ENCODE assay signal across 16 cellular contexts in the genomic region with DNA sequence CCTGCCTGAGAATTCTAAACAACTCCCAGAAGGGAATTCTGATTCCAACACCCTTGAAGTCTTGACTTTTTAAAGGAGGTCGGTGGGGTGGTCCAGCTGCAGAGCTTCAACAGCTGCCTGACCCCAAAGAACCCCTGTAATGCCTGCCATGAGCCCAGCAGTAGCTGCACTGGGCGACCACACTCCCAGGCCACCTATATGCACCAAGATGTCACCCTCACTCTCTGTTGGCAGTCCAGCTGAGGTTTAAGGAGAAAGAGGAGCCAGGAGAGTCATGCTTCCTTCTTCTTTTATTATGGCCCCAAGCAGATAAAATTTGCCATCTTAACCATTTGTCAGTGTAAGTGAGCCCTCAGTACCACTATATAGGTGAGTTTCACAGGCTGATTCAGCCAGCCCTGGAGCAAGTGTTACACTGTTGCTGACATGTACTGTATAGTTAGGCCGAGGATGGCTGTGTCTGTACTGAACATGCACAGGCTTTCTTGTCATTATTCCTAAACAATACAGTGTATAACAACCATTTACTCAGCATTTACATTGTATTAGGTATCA. TPM values are rescaled to one million over a fixed set of nuclear protein-coding genes. Genes with fewer than 3 reads are reported as not detected.
DNase-seq lines count a peak whose midpoint lies in the region; ATAC-seq and TF ChIP-seq lines count a peak whose summit lies in the region.
"Had no signal": no experiment of that assay in that cellular context is flagged by ENCODE, and none has a peak within 500 bp of the region (broad histone marks: within the 10 kb centered on the region; RNA-seq: fewer than 3 reads in every experiment).

No MANE protein-coding gene starts in this region.

- peak overlapping the region; percentile 69 for H3K27ac ChIP-seq in stomach smooth muscle (ENCODE audit: low read length)

- H3K9me3 ChIP-seq in stomach smooth muscle (ENCODE audit: control insufficient read depth in 2 of 2, low read length in 2 of 2), result no peaks in the 10 kb centered on the region

- peaks cover 15% of the 10 kb centered on the region for H3K4me1 Mint-ChIP-seq in activated CD8-positive, alpha-beta T cell treated with anti-CD3 and anti-CD28 coated beads for 36 hours (ENCODE audit: low read depth)
- H3K4me1 Mint-ChIP-seq in activated CD8-positive, alpha-beta T cell treated with anti-CD3 and anti-CD28 coated beads, Interleukin-2, amount 10 ng/mL, durations not matched to agents 7 days and 5 days (ENCODE audit: low read depth), result peaks cover 15% of the 10 kb centered on the region
- peaks cover 15 to 30% (median 19%) of the 10 kb centered on the region in 4 donors for H3K4me1 Mint-ChIP-seq in naive thymus-derived CD8-positive, alpha-beta T cell

- POLR2A ChIA-PET in activated CD8-positive, alpha-beta T cell treated with anti-CD3 and anti-CD28 coated beads for 36 hours (lab: Charles Lee), result no interaction called here
- POLR2A ChIA-PET in activated CD8-positive, alpha-beta T cell treated with anti-CD3 and anti-CD28 coated beads, Interleukin-2, amount 10 ng/mL, durations not matched to agents 7 days and 5 days (lab: Charles Lee), result no interaction called here
- POLR2A ChIA-PET in naive thymus-derived CD8-positive, alpha-beta T cell (lab: Charles Lee), result no interaction called here

- no peak overlapping the region for H3K4me3 ChIP-seq in stomach smooth muscle (ENCODE audit: low read length in 2 of 2)
- H3K4me3 ChIP-seq: coronary artery had no signal

- no peak overlapping the region for H3K4me3 Mint-ChIP-seq in activated CD8-positive, alpha-beta T cell treated with anti-CD3 and anti-CD28 coated beads for 36 hours
- no peak overlapping the region for H3K4me3 Mint-ChIP-seq in activated CD8-positive, alpha-beta T cell treated with anti-CD3 and anti-CD28 coated beads, Interleukin-2, amount 10 ng/mL, durations not matched to agents 7 days and 5 days
- peak overlapping the region in 3 of 10 donors; percentile 49 to 80 (median 60) for H3K4me3 Mint-ChIP-seq in naive thymus-derived CD8-positive, alpha-beta T cell
- H3K4me3 Mint-ChIP-seq: activated CD4-positive, alpha-beta memory T cell treated with anti-CD3 and anti-CD28 coated beads, Interleukin-2, amount 10 ng/mL, durations not matched to agents 7 days and 5 days had no signal

- no peaks in the 10 kb centered on the region for H3K9me3 Mint-ChIP-seq in activated CD8-positive, alpha-beta T cell treated with anti-CD3 and anti-CD28 coated beads for 36 hours
- H3K9me3 Mint-ChIP-seq in activated CD8-positive, alpha-beta T cell treated with anti-CD3 and anti-CD28 coated beads, Interleukin-2, amount 10 ng/mL, durations not matched to agents 7 days and 5 days (ENCODE audit: insufficient read depth), result no peaks in the 10 kb centered on the region
- H3K9me3 Mint-ChIP-seq in naive thymus-derived CD8-positive, alpha-beta T cell, result no peaks in the 10 kb centered on the region
- H3K9me3 Mint-ChIP-seq: activated CD4-positive, alpha-beta memory T cell treated with anti-CD3 and anti-CD28 coated beads, Interleukin-2, amount 10 ng/mL, durations not matched to agents 7 days and 5 days; CD4-positive, CD25-positive, alpha-beta regulatory T cell had no signal

- CTCF ChIA-PET in activated CD8-positive, alpha-beta T cell treated with anti-CD3 and anti-CD28 coated beads for 36 hours (lab: Charles Lee), result interaction anchor here (0.9 to 1.6 kb wide), 2 partner anchors 15 to 53 kb away, joined by 4 read pairs; no protein-coding TSS in a partner anchor
- CTCF ChIA-PET in activated CD8-positive, alpha-beta T cell treated with anti-CD3 and anti-CD28 coated beads, Interleukin-2, amount 10 ng/mL, durations not matched to agents 7 days and 5 days (lab: Charles Lee), result interaction anchor here (1.2 kb wide), 1 partner anchor 15 kb away, joined by 9 read pairs; no protein-coding TSS in a partner anchor

- peaks cover 22% of the 10 kb centered on the region for H3K36me3 Mint-ChIP-seq in activated CD8-positive, alpha-beta T cell treated with anti-CD3 and anti-CD28 coated beads for 36 hours (ENCODE audit: low read depth)
- peaks cover 23% of the 10 kb centered on the region for H3K36me3 Mint-ChIP-seq in activated CD8-positive, alpha-beta T cell treated with anti-CD3 and anti-CD28 coated beads, Interleukin-2, amount 10 ng/mL, durations not matched to agents 7 days and 5 days (ENCODE audit: low read depth)
- H3K36me3 Mint-ChIP-seq in naive thymus-derived CD8-positive, alpha-beta T cell, result peaks cover 5 to 54% (median 10%) of the 10 kb centered on the region in 3 donors

- H3K27me3 ChIP-seq in stomach smooth muscle (ENCODE audit: control insufficient read depth in 1 of 2, insufficient read depth in 2 of 2, low read length in 2 of 2), result no peaks in the 10 kb centered on the region

- ATAC-seq in activated CD8-positive, alpha-beta T cell treated with anti-CD3 and anti-CD28 coated beads for 36 hours, result peak; percentile 37
- ATAC-seq in activated CD8-positive, alpha-beta T cell treated with anti-CD3 and anti-CD28 coated beads, Interleukin-2, amount 10 ng/mL, durations not matched to agents 7 days and 5 days, result no peak
- ATAC-seq in esophagus mucosa, result peak; percentile 35
- ATAC-seq in naive thymus-derived CD8-positive, alpha-beta T cell, result peak in 1 of 2 donors; percentile 21
- ATAC-seq in HG03342 (IDR thresholded peaks at IDR 0.05; ENCODE audit: unreplicated experiment), result no peak

- TF ChIP-seq CTCF in activated CD8-positive, alpha-beta T cell treated with anti-CD3 and anti-CD28 coated beads for 36 hours (IDR thresholded peaks at IDR 0.05), result no peak

- no peaks in the 10 kb centered on the region for H3K27me3 Mint-ChIP-seq in activated CD8-positive, alpha-beta T cell treated with anti-CD3 and anti-CD28 coated beads for 36 hours
- no peaks in the 10 kb centered on the region for H3K27me3 Mint-ChIP-seq in activated CD8-positive, alpha-beta T cell treated with anti-CD3 and anti-CD28 coated beads, Interleukin-2, amount 10 ng/mL, durations not matched to agents 7 days and 5 days (ENCODE audit: low read depth)
- no peaks in the 10 kb centered on the region for H3K27me3 Mint-ChIP-seq in naive thymus-derived CD8-positive, alpha-beta T cell
- H3K27me3 Mint-ChIP-seq: activated CD4-positive, alpha-beta memory T cell treated with anti-CD3 and anti-CD28 coated beads, Interleukin-2, amount 10 ng/mL, durations not matched to agents 7 days and 5 days; CD4-positive, CD25-positive, alpha-beta regulatory T cell had no signal

- peaks cover 19 to 29% of the 10 kb centered on the region in 2 donors for H3K36me3 ChIP-seq in stomach smooth muscle (ENCODE audit: control insufficient read depth in 2 of 2, insufficient read depth in 2 of 2, low read length in 2 of 2)

- intact Hi-C loops in activated CD8-positive, alpha-beta T cell treated with anti-CD3 and anti-CD28 coated beads for 36 hours (cut with micrococcal nuclease), result no loop called here

- no peak for DNase-seq in activated CD8-positive, alpha-beta T cell treated with anti-CD3 and anti-CD28 coated beads for 36 hours
- DNase-seq in activated CD8-positive, alpha-beta T cell treated with anti-CD3 and anti-CD28 coated beads, Interleukin-2, amount 10 ng/mL, durations not matched to agents 7 days and 5 days, result no peak
- DNase-seq in naive thymus-derived CD8-positive, alpha-beta T cell, result no peak
- no peak for DNase-seq in NCI-H1105 (lab: John Stamatoyannopoulos, UW)
- no peak for DNase-seq in hepatic stellate cell (ENCODE audit: low spot score)
- DNase-seq: activated CD4-positive, alpha-beta memory T cell treated with anti-CD3 and anti-CD28 coated beads, Interleukin-2, amount 10 ng/mL, durations not matched to agents 7 days and 5 days; activated effector memory CD4-positive, alpha-beta T cell treated with Interleukin-2 at 50 U/mL for 16 hours; aorta; islet precursor cell; NCI-H146; NCI-H510A had no signal

- no peak overlapping the region for H3K9ac ChIP-seq in stomach smooth muscle (ENCODE audit: low read length in 2 of 2)

- H3K4me1 ChIP-seq in stomach smooth muscle (ENCODE audit: control insufficient read depth, insufficient read depth, low read length), result peaks cover 15% of the 10 kb centered on the region

- H3K27ac Mint-ChIP-seq in activated CD8-positive, alpha-beta T cell treated with anti-CD3 and anti-CD28 coated beads for 36 hours, result no peak overlapping the region
- H3K27ac Mint-ChIP-seq in activated CD8-positive, alpha-beta T cell treated with anti-CD3 and anti-CD28 coated beads, Interleukin-2, amount 10 ng/mL, durations not matched to agents 7 days and 5 days, result no peak overlapping the region
- H3K27ac Mint-ChIP-seq in naive thymus-derived CD8-positive, alpha-beta T cell, result peak overlapping the region in 9 of 10 donors; percentile 44 to 87 (median 73)

RNA-seq across cellular contexts. Expression of a gene that starts 53.9 kb away (rescaled TPM):
- total RNA-seq in activated CD8-positive, alpha-beta T cell treated with anti-CD3 and anti-CD28 coated beads for 36 hours, result 10 to 100 TPM; 35.9 to 41.6 TPM
- 10 to 100 TPM; 39.0 to 47.5 TPM for total RNA-seq in activated CD8-positive, alpha-beta T cell treated with anti-CD3 and anti-CD28 coated beads, Interleukin-2, amount 10 ng/mL, durations not matched to agents 7 days and 5 days
- total RNA-seq in esophagus mucosa, result 74.2 TPM
- 10 to 100 TPM; 74.0 to 83.0 TPM for total RNA-seq in naive thymus-derived CD8-positive, alpha-beta T cell
- 10 to 100 TPM; 24.2 to 38.4 (median 36.2) TPM for polyA plus RNA-seq in naive thymus-derived CD8-positive, alpha-beta T cell

Comparison
In these comparisons a context has a peak if more than half of its experiments do, and no peak if none do; other contexts are left out.
1. ATAC-seq: peak in activated CD8-positive, alpha-beta T cell treated with anti-CD3 and anti-CD28 coated beads for 36 hours (single experiment) and esophagus mucosa (single experiment); none in activated CD8-positive, alpha-beta T cell treated with anti-CD3 and anti-CD28 coated beads, Interleukin-2, amount 10 ng/mL, durations not matched to agents 7 days and 5 days (single experiment) and HG03342 (single experiment).
2. H3K27ac Mint-ChIP-seq: peak in naive thymus-derived CD8-positive, alpha-beta T cell (9 of 10); none in activated CD8-positive, alpha-beta T cell treated with anti-CD3 and anti-CD28 coated beads for 36 hours (single experiment) and activated CD8-positive, alpha-beta T cell treated with anti-CD3 and anti-CD28 coated beads, Interleukin-2, amount 10 ng/mL, durations not matched to agents 7 days and 5 days (single experiment).